12 cellular contexts compared by ENCODE assay signal in genomic region chr5:60503771-60504170, GRCh38.
DNase-seq lines count a peak whose midpoint lies in the region; ATAC-seq, FAIRE-seq and TF ChIP-seq lines count a peak whose summit lies in the region.
"Had no signal": no experiment of that assay in that cellular context is flagged by ENCODE, and none has a peak within 500 bp of the region (broad histone marks: within the 10 kb centered on the region; RNA-seq: fewer than 3 reads in every experiment).

No MANE protein-coding gene starts in this region.

- FAIRE-seq in GM12878 (lab: Jason Lieb, UNC), result no peak

- no peaks in the 10 kb centered on the region for H3K27me3 Mint-ChIP-seq in natural killer cell (ENCODE audit: low read depth in 2 of 2)

- peak overlapping the region; percentile 63 for H3K4me2 ChIP-seq in GM12878 (ENCODE audit: control insufficient read depth, insufficient read depth)

- DNase-seq in GM12878 (ENCODE audit: low read depth, low spot score) (no peak), AG20443 (ENCODE audit: low spot score) (no peak), natural killer cell (no peak)
- DNase-seq in stimulated activated CD4-positive, alpha-beta T cell treated with anti-CD3 and anti-CD28 coated beads, Interleukin-1b, Interleukin-23, amount 100 ng/mL, for 48 hours, result no peak
- DNase-seq in stimulated activated CD8-positive, alpha-beta memory T cell treated with anti-CD3 and anti-CD28 coated beads, Interleukin-4, amount 100 ng/mL, for 48 hours, result no peak
- DNase-seq: activated effector memory CD4-positive, alpha-beta T cell treated with Interleukin-2 at 50 U/mL for 16 hours; left colon; NCI-H1694; upper lobe of left lung had no signal

- SMC1A ChIA-PET in GM12878 (lab: Charles Lee; ENCODE audit: uncharacterized antibody, unreplicated experiment), result interaction anchor here (0.6 to 2.1 kb wide), 16 partner anchors 9 to 146 kb away, joined by 3 to 15 read pairs (median 4); no protein-coding TSS in a partner anchor

- H3K36me3 ChIP-seq in GM12878 (ENCODE audit: control insufficient read depth in 2 of 2, insufficient read depth in 2 of 2, low read length in 1 of 2), result no peaks in the 10 kb centered on the region
- H3K36me3 ChIP-seq: upper lobe of left lung had no signal

- in situ Hi-C loops in GM12878 (cut with MboI), result no loop called here

- peaks cover 26% of the 10 kb centered on the region for H3K4me1 ChIP-seq in GM12878 (ENCODE audit: control insufficient read depth, insufficient read depth, low read length)
- H3K4me1 ChIP-seq: upper lobe of left lung had no signal

- BruUV-seq in GM12878 (replicated peaks; lab: Mats Ljungman, UMichigan), result no TSS peak

- no peak overlapping the region for H2AFZ ChIP-seq in GM12878 (ENCODE audit: control insufficient read depth, low read depth, low read length)

- H3K79me2 ChIP-seq in GM12878 (ENCODE audit: control insufficient read depth, insufficient read depth, low read length), result no peaks in the 10 kb centered on the region; the same call in 1 of the 2 replicates

- CTCF ChIA-PET in GM12878 (lab: Yijun Ruan, JAX), result interaction anchor here (0.6 to 2.6 kb wide), 5 partner anchors 13 to 595 kb away, joined by 3 to 10 read pairs (median 3); no protein-coding TSS in a partner anchor

- TF ChIP-seq RAD21 in GM12878 (IDR thresholded peaks at IDR 0.05; ENCODE audit: insufficient read depth, low read depth, low read length), result no peak

- RAD21 ChIA-PET in GM12878 (lab: Charles Lee; ENCODE audit: unreplicated experiment), result interaction anchor here (0.6 to 4.5 kb wide), 14 partner anchors 9 to 146 kb away, joined by 3 to 23 read pairs (median 4); no protein-coding TSS in a partner anchor

- H3K27me3 ChIP-seq in GM12878 (replicated peaks in 1 of 2; ENCODE audit: control insufficient read depth in 2 of 2, insufficient read depth in 2 of 2, low read length in 1 of 2), result no peaks in the 10 kb centered on the region
- H3K27me3 ChIP-seq: upper lobe of left lung had no signal

- WGBS in GM12878 (ENCODE audit: insufficient coverage, insufficient replicate concordance, low lambda C conversion rate, missing lambda C conversion rate), result 0% methylated on average over 2 of the region's 2 CpGs

- TF ChIP-seq CTCF in GM12878 (IDR thresholded peaks at IDR 0.05 in 2 of 3, conservative IDR thresholded peaks at IDR 0.05 in 1 of 3; ENCODE audit: control insufficient read depth in 2 of 3, extremely low read depth in 1 of 3, insufficient read depth in 1 of 3, low read depth in 3 of 3, low read length in 3 of 3) (no peak), natural killer cell (IDR thresholded peaks at IDR 0.05) (no peak)

- no peaks in the 10 kb centered on the region for H3K4me1 Mint-ChIP-seq in natural killer cell

- H3K36me3 Mint-ChIP-seq in natural killer cell, result no peaks in the 10 kb centered on the region

- no peak overlapping the region for H3K27ac Mint-ChIP-seq in natural killer cell

- TF ChIP-seq POLR2A in GM12878 (IDR thresholded peaks at IDR 0.05; ENCODE audit: low read depth, low read length), result no peak

- H3K27ac ChIP-seq in GM12878 (ENCODE audit: control insufficient read depth, insufficient read depth), result peak overlapping the region; percentile 53
- H3K27ac ChIP-seq: upper lobe of left lung had no signal

- no peak overlapping the region for H3K9ac ChIP-seq in GM12878 (ENCODE audit: control insufficient read depth, insufficient read depth, low read length)

- POLR2A ChIA-PET in GM12878 (lab: Charles Lee), result interaction anchor here (0.6 to 1.7 kb wide), 4 partner anchors 9 to 35 kb away, joined by 3 to 7 read pairs (median 4); no protein-coding TSS in a partner anchor

- H3K9me3 ChIP-seq in GM12878 (replicated peaks; ENCODE audit: control insufficient read depth, insufficient read depth, low read length), result peaks cover 3% of the 10 kb centered on the region; the same call in 2 of the 3 replicates
- H3K9me3 ChIP-seq: upper lobe of left lung had no signal

- peak; percentile 73 to 83; a peak in 3 of 4 replicates for TF ChIP-seq EP300 in GM12878 (IDR thresholded peaks at IDR 0.05; ENCODE audit: borderline replicate concordance in 1 of 2, control insufficient read depth in 1 of 2, low read depth in 2 of 2, low read length in 2 of 2)

- intact Hi-C loops in GM12878 (cut with micrococcal nuclease; ENCODE audit: unreplicated experiment), result no loop called here
- intact Hi-C loops in natural killer cell (cut with micrococcal nuclease), result no loop called here

- no peaks in the 10 kb centered on the region for H4K20me1 ChIP-seq in GM12878 (ENCODE audit: control insufficient read depth, insufficient read depth)

- H3K4me3 ChIP-seq in GM12878, result 0 out of 2 replicates have a peak overlapping the region, but pooled peaks have one; percentile 28
- H3K4me3 ChIP-seq: upper lobe of left lung had no signal

- no peaks in the 10 kb centered on the region for H3K9me3 Mint-ChIP-seq in natural killer cell

- H3K4me3 Mint-ChIP-seq in natural killer cell, result no peak overlapping the region

- peak; percentile 81 for ATAC-seq in GM18858 (IDR thresholded peaks at IDR 0.05; ENCODE audit: unreplicated experiment)
- ATAC-seq in GM21423 (IDR thresholded peaks at IDR 0.05; ENCODE audit: unreplicated experiment), result peak; percentile 63
- peak; percentile 56 for ATAC-seq in HG03060 (IDR thresholded peaks at IDR 0.05; ENCODE audit: low read depth, unreplicated experiment)
- peak; percentile 93 for ATAC-seq in GM12878
- no peak for ATAC-seq in natural killer cell
- ATAC-seq: left colon had no signal

TF ChIP-seq in GM12878, 131 proteins besides CTCF, POLR2A, EP300 and RAD21 (continues in another document):
- TF ChIP-seq BCLAF1 (IDR thresholded peaks at IDR 0.05), result no peak
- TF ChIP-seq BHLHE40 (IDR thresholded peaks at IDR 0.05; ENCODE audit: borderline replicate concordance in 1 of 2, low read depth in 2 of 2, low read length in 1 of 2), result peak in 1 of 2 experiments; percentile 56; a peak in 1 of 4 replicates
- peak; percentile 27; the same call in 1 of the 2 replicates for TF ChIP-seq RUNX3 (IDR thresholded peaks at IDR 0.05; ENCODE audit: low read length)
- TF ChIP-seq ZBED1 (IDR thresholded peaks at IDR 0.05; ENCODE audit: borderline replicate concordance), result no peak
- peak; percentile 73; the same call in 1 of the 2 replicates for TF ChIP-seq IRF4 (IDR thresholded peaks at IDR 0.05; ENCODE audit: low read depth, low read length)
- 0 out of 2 replicates have a peak, but pooled peaks have one; percentile 7 for TF ChIP-seq ATF7 (IDR thresholded peaks at IDR 0.05; ENCODE audit: low read depth)
- TF ChIP-seq ZNF592 (IDR thresholded peaks at IDR 0.05), result no peak
- TF ChIP-seq ETV6 (conservative IDR thresholded peaks at IDR 0.05 in 1 of 2, IDR thresholded peaks at IDR 0.05 in 1 of 2; ENCODE audit: borderline replicate concordance in 1 of 2, low read depth in 1 of 2), result peak in 1 of 2 experiments; percentile 36; a peak in 1 of 4 replicates
- no peak for TF ChIP-seq EED (IDR thresholded peaks at IDR 0.05; ENCODE audit: low read depth)
- TF ChIP-seq RBBP5 (conservative IDR thresholded peaks at IDR 0.05), result no peak
- TF ChIP-seq BCL11A (IDR thresholded peaks at IDR 0.05; ENCODE audit: low read depth, low read length), result 0 out of 2 replicates have a peak, but pooled peaks have one; percentile 38
- peak; percentile 94 for TF ChIP-seq JUNB (IDR thresholded peaks at IDR 0.05)

Comparison
In these comparisons a context has a peak if more than half of its experiments do, and no peak if none do; other contexts are left out.
1. ATAC-seq: peak in GM18858 (single experiment), GM21423 (single experiment), HG03060 (single experiment) and GM12878 (single experiment); none in natural killer cell (0 of 3).